Comparison of ENCODE assay signal across 1 cellular context in genomic region chr11:117794772-117795629, GRCh38.
TF ChIP-seq lines count a peak whose summit lies in the region.

No MANE protein-coding gene starts in this region.

TF ChIP-seq in WTC11, 78 proteins besides CTCF, POLR2A, EP300 and RAD21 (continued from another document):
- no peak for TF ChIP-seq ZNF425 (CRISPR knock-in tag; conservative IDR thresholded peaks at IDR 0.05)
- TF ChIP-seq MAX (CRISPR knock-in tag; IDR thresholded peaks at IDR 0.05) = no peak
- no peak for TF ChIP-seq TP53 (CRISPR knock-in tag; IDR thresholded peaks at IDR 0.05)
- TF ChIP-seq GTF2I (CRISPR knock-in tag; conservative IDR thresholded peaks at IDR 0.05) = no peak
- TF ChIP-seq STAT6 (CRISPR knock-in tag; conservative IDR thresholded peaks at IDR 0.05; ENCODE audit: low read depth) = no peak
- TF ChIP-seq OVOL2 (CRISPR knock-in tag; IDR thresholded peaks at IDR 0.05; ENCODE audit: borderline replicate concordance) = no peak
- TF ChIP-seq ESRRA (CRISPR knock-in tag; IDR thresholded peaks at IDR 0.05; ENCODE audit: borderline replicate concordance) = no peak
- TF ChIP-seq USF1 (CRISPR knock-in tag; IDR thresholded peaks at IDR 0.05) = no peak
- no peak for TF ChIP-seq FOXJ3 (CRISPR knock-in tag; IDR thresholded peaks at IDR 0.05; ENCODE audit: borderline replicate concordance)
- no peak for TF ChIP-seq JUN (CRISPR knock-in tag; IDR thresholded peaks at IDR 0.05)
- TF ChIP-seq ATF6 (CRISPR knock-in tag; IDR thresholded peaks at IDR 0.05) = no peak
- no peak for TF ChIP-seq KAT7 (CRISPR knock-in tag; IDR thresholded peaks at IDR 0.05; ENCODE audit: borderline replicate concordance)
- TF ChIP-seq ETV6 (CRISPR knock-in tag; IDR thresholded peaks at IDR 0.05) = no peak
- no peak for TF ChIP-seq ZNF317 (CRISPR knock-in tag; IDR thresholded peaks at IDR 0.05; ENCODE audit: borderline replicate concordance, low read depth)
- no peak for TF ChIP-seq ZSCAN18 (CRISPR knock-in tag; IDR thresholded peaks at IDR 0.05)
- no peak for TF ChIP-seq ZNF512 (CRISPR knock-in tag; IDR thresholded peaks at IDR 0.05; ENCODE audit: borderline replicate concordance)
